In genomic region chr5:95217881-95218280, GRCh38 we compare ENCODE assay signal across 32 cellular contexts.
"Had no signal": no experiment of that assay in that cellular context is flagged by ENCODE, and none has a peak within 500 bp of the region (broad histone marks: within the 10 kb centered on the region; RNA-seq: fewer than 3 reads in every experiment).

No MANE protein-coding gene starts in this region.

- H3K27ac ChIP-seq: adrenal gland, body of pancreas, brain microvascular endothelial cell, breast epithelium, VCaP had no signal

- DNase-seq: activated B cell treated with CpG ODN at 0.5 μM for 24 hours; activated CD4-positive, alpha-beta memory T cell treated with anti-CD3 and anti-CD28 coated beads for 36 hours; activated CD4-positive, alpha-beta T cell treated with anti-CD3 and anti-CD28 coated beads for 4 hours; activated CD4-positive, alpha-beta T cell treated with anti-CD3 and anti-CD28 coated beads, Interleukin-2, amount 10 ng/mL, durations not matched to agents 24 days and 14 days; activated CD4-positive, alpha-beta T cell treated with anti-CD3 and anti-CD28 coated beads, Interleukin-2, amount 50 U/mL, for 1 hour; activated CD4-positive, alpha-beta T cell treated with anti-CD3 and anti-CD28 coated beads, Interleukin-2, amount 50 U/mL, for 4 hours; activated CD4-positive, CD25-positive, alpha-beta regulatory T cell treated with anti-CD3 and anti-CD28 coated beads, Interleukin-2, amount 50 U/mL, for 72 hours; activated CD8-positive, alpha-beta memory T cell treated with anti-CD3 and anti-CD28 coated beads, Interleukin-2, amount 50 U/mL, for 4 hours; activated CD8-positive, alpha-beta T cell treated with anti-CD3 and anti-CD28 coated beads for 36 hours; activated effector memory CD4-positive, alpha-beta T cell treated with anti-CD3 and anti-CD28 coated beads, Interleukin-2, amount 50 U/mL, for 16 hours; activated gamma-delta T cell treated with Interleukin-2 at 50 U/mL for 16 hours; activated naive CD4-positive, alpha-beta T cell; activated naive CD4-positive, alpha-beta T cell treated with anti-CD3 and anti-CD28 coated beads for 36 hours; activated naive CD4-positive, alpha-beta T cell treated with anti-CD3 and anti-CD28 coated beads, Interleukin-2, amount 50 U/mL, for 16 hours; activated naive CD8-positive, alpha-beta T cell treated with anti-CD3 and anti-CD28 coated beads for 36 hours; activated T-cell treated with anti-CD3 and anti-CD28 coated beads for 4 hours; activated T-cell treated with anti-CD3 and anti-CD28 coated beads, Interleukin-2, amount 50 U/mL, for 1 hour; activated T-cell treated with anti-CD3 and anti-CD28 coated beads, Interleukin-2, amount 50 U/mL, for 4 hours; activated T-cell treated with anti-CD3 and anti-CD28 coated beads, Interleukin-2, amount 50 U/mL, for 72 hours; adrenal gland; amniotic stem cell; aorta; body of pancreas; brain microvascular endothelial cell; central memory CD4-positive, alpha-beta T cell; T-helper 1 cell; T-helper 2 cell; T-helper 9 cell had no signal

- H3K4me3 ChIP-seq: adrenal gland, body of pancreas, breast epithelium had no signal

- ATAC-seq: activated CD8-positive, alpha-beta T cell treated with anti-CD3 and anti-CD28 coated beads for 36 hours; activated naive CD4-positive, alpha-beta T cell treated with anti-CD3 and anti-CD28 coated beads, Interleukin-2, amount 50 U/mL, for 72 hours; activated T-cell treated with anti-CD3 and anti-CD28 coated beads, Interleukin-2, amount 50 U/mL, for 4 hours; activated T-cell treated with anti-CD3 and anti-CD28 coated beads, Interleukin-2, amount 50 U/mL, for 72 hours; activated T-helper 17 cell treated with anti-CD3 and anti-CD28 coated beads, Interleukin-2, amount 50 U/mL, for 72 hours; body of pancreas had no signal

- H3K4me1 ChIP-seq: adrenal gland, body of pancreas, breast epithelium had no signal

- H3K36me3 ChIP-seq: adrenal gland, brain microvascular endothelial cell, breast epithelium had no signal

- H3K9me3 ChIP-seq: adrenal gland, body of pancreas, breast epithelium had no signal

- H3K27me3 ChIP-seq: adrenal gland, body of pancreas, brain microvascular endothelial cell, breast epithelium had no signal
